Comparison of ENCODE assay signal across 9 cellular contexts in genomic region chr6:3990692-3991491, GRCh38.
A peak's percentile ranks its signal among the peaks of the same experiment; 100 is the strongest.
DNase-seq lines count a peak whose midpoint lies in the region; ATAC-seq and TF ChIP-seq lines count a peak whose summit lies in the region.
"Had no signal": no experiment of that assay in that cellular context is flagged by ENCODE, and none has a peak within 500 bp of the region (broad histone marks: within the 10 kb centered on the region; RNA-seq: fewer than 3 reads in every experiment).

No MANE protein-coding gene starts in this region.

- H3K36me3 Mint-ChIP-seq in CD8-positive, alpha-beta memory T cell = peaks cover 0 to 13% (median 7%) of the 10 kb centered on the region in 3 donors

- intact Hi-C loops in left ventricle myocardium inferior (cut with micrococcal nuclease) = no loop called here

- H3K9me3 Mint-ChIP-seq in CD8-positive, alpha-beta memory T cell = no peaks in the 10 kb centered on the region
- H3K9me3 Mint-ChIP-seq: T-helper 1 cell treated with Interleukin-12 subunit alpha and Interleukin-12 subunit beta and Interleukin-4 antibody, amounts not matched to agents 30 μg/mL and 1 μg/mL, for 36 hours had no signal

- peak; percentile 42 to 73 (median 54) for DNase-seq in CD8-positive, alpha-beta memory T cell
- DNase-seq in NCI-H1048 (lab: John Stamatoyannopoulos, UW) (peak; percentile 55), T follicular helper cell (ENCODE audit: low read depth) (peak; percentile 53), amniotic stem cell (lab: John Stamatoyannopoulos, UW) (peak; percentile 73), left ventricle myocardium inferior (peak; percentile 86), pulmonary artery endothelial cell (ENCODE audit: low read depth, low spot score) (peak; percentile 73)

- peak overlapping the region in 3 of 8 donors; percentile 34 to 63 (median 38) for H3K27ac Mint-ChIP-seq in CD8-positive, alpha-beta memory T cell
- H3K27ac Mint-ChIP-seq: T-helper 1 cell treated with Interleukin-12 subunit alpha and Interleukin-12 subunit beta and Interleukin-4 antibody, amounts not matched to agents 30 μg/mL and 1 μg/mL, for 36 hours had no signal

- peak; percentile 91 for TF ChIP-seq CTCF in left ventricle myocardium inferior (IDR thresholded peaks at IDR 0.05; ENCODE audit: borderline replicate concordance)

- POLR2A ChIA-PET in CD8-positive, alpha-beta memory T cell (lab: Charles Lee) = no interaction called here

- H3K4me1 ChIP-seq in CD8-positive, alpha-beta memory T cell (ENCODE audit: insufficient read depth, low read length) = no peaks in the 10 kb centered on the region
- H3K4me1 ChIP-seq in left ventricle myocardium inferior (peaks cover 19% of the 10 kb centered on the region), urinary bladder (ENCODE audit: insufficient read depth) (no peaks in the 10 kb centered on the region)

- H3K36me3 ChIP-seq in CD8-positive, alpha-beta memory T cell (ENCODE audit: insufficient read depth, low read length) = no peaks in the 10 kb centered on the region
- no peaks in the 10 kb centered on the region for H3K36me3 ChIP-seq in left ventricle myocardium inferior
- H3K36me3 ChIP-seq in urinary bladder (ENCODE audit: insufficient read depth) = no peaks in the 10 kb centered on the region

- H3K4me1 Mint-ChIP-seq in CD8-positive, alpha-beta memory T cell = peaks cover 18 to 29% (median 21%) of the 10 kb centered on the region in 3 donors

- CTCF ChIA-PET in CD8-positive, alpha-beta memory T cell (lab: Charles Lee) = interaction anchor here (0.8 to 1.8 kb wide), 6 partner anchors 10 to 248 kb away, joined by 3 to 8 read pairs (median 5); a partner anchor contains a TSS

- H3K9me3 ChIP-seq in CD8-positive, alpha-beta memory T cell (ENCODE audit: low read length) = no peaks in the 10 kb centered on the region
- H3K9me3 ChIP-seq in left ventricle myocardium inferior (replicated peaks) = no peaks in the 10 kb centered on the region

- no peak overlapping the region for H3K27ac ChIP-seq in CD8-positive, alpha-beta memory T cell (ENCODE audit: low read depth, low read length)
- H3K27ac ChIP-seq in left ventricle myocardium inferior (replicated peaks) (peak overlapping the region; percentile 74), urinary bladder (ENCODE audit: low read depth) (no peak overlapping the region)

- WGBS in urinary bladder = 10% methylated on average over 21 of the region's 21 CpGs

- H3K27me3 ChIP-seq in CD8-positive, alpha-beta memory T cell (ENCODE audit: insufficient read depth, low read length, poor library complexity, severe bottlenecking) = no peaks in the 10 kb centered on the region
- H3K27me3 ChIP-seq in left ventricle myocardium inferior (ENCODE audit: low read depth) = no peaks in the 10 kb centered on the region

- ATAC-seq in GM21786 (IDR thresholded peaks at IDR 0.05; ENCODE audit: unreplicated experiment) = peak; percentile 75

- no peak overlapping the region for H3K4me3 ChIP-seq in CD8-positive, alpha-beta memory T cell (ENCODE audit: low read length)
- H3K4me3 ChIP-seq in left ventricle myocardium inferior (peak overlapping the region; percentile 64), urinary bladder (ENCODE audit: low read depth, low read length) (peak overlapping the region; percentile 28)

- H3K27me3 Mint-ChIP-seq in CD8-positive, alpha-beta memory T cell = no peaks in the 10 kb centered on the region

- no peak overlapping the region for H3K4me3 Mint-ChIP-seq in CD8-positive, alpha-beta memory T cell
- H3K4me3 Mint-ChIP-seq: T-helper 1 cell treated with Interleukin-12 subunit alpha and Interleukin-12 subunit beta and Interleukin-4 antibody, amounts not matched to agents 30 μg/mL and 1 μg/mL, for 36 hours had no signal
